ENCODE assay signal across 2 cellular contexts in the genomic region with DNA sequence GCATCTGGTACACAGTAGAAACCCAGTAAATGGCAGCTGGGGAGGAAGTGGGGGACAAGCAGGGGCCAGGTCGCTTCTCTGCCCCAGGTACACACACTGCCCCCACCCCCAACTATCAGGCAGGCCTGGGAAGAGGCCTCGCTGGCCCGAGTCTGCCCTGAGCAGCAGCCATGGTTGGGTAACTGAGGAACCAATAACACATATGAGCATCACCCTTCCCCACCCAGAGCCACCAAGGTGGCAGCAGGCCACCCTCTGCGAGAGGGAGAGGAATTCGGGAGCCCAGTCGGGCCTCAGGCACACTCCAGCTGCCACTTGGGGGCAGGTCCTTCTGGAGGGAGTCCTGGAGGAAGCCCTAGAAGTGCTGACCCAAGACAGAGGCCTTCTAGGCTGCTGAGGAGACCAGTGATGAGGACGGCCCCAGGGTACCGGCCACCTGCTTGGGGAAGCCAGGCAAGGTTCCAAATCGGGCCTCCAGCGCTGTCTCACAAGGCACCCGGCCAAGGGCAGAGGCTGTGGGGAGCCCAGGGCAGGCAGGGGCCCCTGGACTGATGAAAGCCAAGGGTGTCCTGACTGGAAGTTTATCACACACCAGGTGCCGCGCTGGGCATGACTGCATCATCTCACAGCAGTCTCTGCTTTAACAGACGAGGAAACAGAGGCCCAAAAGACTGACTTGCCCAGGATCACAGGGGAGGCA.
TF ChIP-seq lines count a peak whose summit lies in the region.

No MANE protein-coding gene starts in this region.

TF ChIP-seq in HEK293, 187 proteins besides CTCF, POLR2A, EP300 and RAD21:
- TF ChIP-seq ZNF19 (tag by site-specific recombination; IDR thresholded peaks at IDR 0.05; ENCODE audit: low read depth) (no peak), ZIC2 (tag by site-specific recombination; IDR thresholded peaks at IDR 0.05) (peak; percentile 95)

TF ChIP-seq in K562, 482 proteins besides CTCF, POLR2A, EP300 and RAD21:
- TF ChIP-seq ZFP30 (CRISPR knock-in tag; IDR thresholded peaks at IDR 0.05; ENCODE audit: borderline replicate concordance): no peak
- no peak for TF ChIP-seq CBX8 (IDR thresholded peaks at IDR 0.05; ENCODE audit: borderline replicate concordance, extremely low read depth, low read depth, low read length, poor library complexity, severe bottlenecking)
- no peak for TF ChIP-seq FOXA1 (IDR thresholded peaks at IDR 0.05; ENCODE audit: borderline replicate concordance)
- no peak for TF ChIP-seq MTA2 (IDR thresholded peaks at IDR 0.05; ENCODE audit: low read depth)
- TF ChIP-seq PRPF4 (IDR thresholded peaks at IDR 0.05; ENCODE audit: insufficient read depth, low read depth, low read length, poor library complexity, severe bottlenecking): no peak
- TF ChIP-seq, protein P1, sequence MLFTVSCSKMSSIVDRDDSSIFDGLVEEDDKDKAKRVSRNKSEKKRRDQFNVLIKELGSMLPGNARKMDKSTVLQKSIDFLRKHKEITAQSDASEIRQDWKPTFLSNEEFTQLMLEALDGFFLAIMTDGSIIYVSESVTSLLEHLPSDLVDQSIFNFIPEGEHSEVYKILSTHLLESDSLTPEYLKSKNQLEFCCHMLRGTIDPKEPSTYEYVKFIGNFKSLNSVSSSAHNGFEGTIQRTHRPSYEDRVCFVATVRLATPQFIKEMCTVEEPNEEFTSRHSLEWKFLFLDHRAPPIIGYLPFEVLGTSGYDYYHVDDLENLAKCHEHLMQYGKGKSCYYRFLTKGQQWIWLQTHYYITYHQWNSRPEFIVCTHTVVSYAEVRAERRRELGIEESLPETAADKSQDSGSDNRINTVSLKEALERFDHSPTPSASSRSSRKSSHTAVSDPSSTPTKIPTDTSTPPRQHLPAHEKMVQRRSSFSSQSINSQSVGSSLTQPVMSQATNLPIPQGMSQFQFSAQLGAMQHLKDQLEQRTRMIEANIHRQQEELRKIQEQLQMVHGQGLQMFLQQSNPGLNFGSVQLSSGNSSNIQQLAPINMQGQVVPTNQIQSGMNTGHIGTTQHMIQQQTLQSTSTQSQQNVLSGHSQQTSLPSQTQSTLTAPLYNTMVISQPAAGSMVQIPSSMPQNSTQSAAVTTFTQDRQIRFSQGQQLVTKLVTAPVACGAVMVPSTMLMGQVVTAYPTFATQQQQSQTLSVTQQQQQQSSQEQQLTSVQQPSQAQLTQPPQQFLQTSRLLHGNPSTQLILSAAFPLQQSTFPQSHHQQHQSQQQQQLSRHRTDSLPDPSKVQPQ (CRISPR knock-in tag; IDR thresholded peaks at IDR 0.05; ENCODE audit: borderline replicate concordance): no peak
- TF ChIP-seq ZNF583 (CRISPR knock-in tag; IDR thresholded peaks at IDR 0.05): no peak
